In genomic region chr11:1935156-1936071, GRCh38 we compare ENCODE assay signal across 23 cellular contexts. TPM values are rescaled to one million over a fixed set of nuclear protein-coding genes. Genes with fewer than 3 reads are reported as not detected.
DNase-seq lines count a peak whose midpoint lies in the region; ATAC-seq and TF ChIP-seq lines count a peak whose summit lies in the region.
"Had no signal": no experiment of that assay in that cellular context is flagged by ENCODE, and none has a peak within 500 bp of the region (broad histone marks: within the 10 kb centered on the region; RNA-seq: fewer than 3 reads in every experiment).

No MANE protein-coding gene starts in this region.

- H3K27me3 Mint-ChIP-seq in activated CD4-positive, alpha-beta T cell treated with anti-CD3 and anti-CD28 coated beads for 36 hours = peaks cover 9% of the 10 kb centered on the region

- in situ Hi-C loops in GM13977 (cut with MboI; ENCODE audit: low pct_unique_long_range_greater_than_20kb, low sequenced_read_pairs, unreplicated experiment) = no loop called here

- H3K4me3 ChIP-seq in right cardiac atrium (ENCODE audit: low read length) = no peak overlapping the region
- H3K4me3 ChIP-seq: cardiac muscle cell, gastrocnemius medialis, SJSA1, upper lobe of left lung had no signal

- CTCF ChIA-PET in activated CD4-positive, alpha-beta T cell treated with anti-CD3 and anti-CD28 coated beads for 36 hours (lab: Charles Lee) = interaction anchor here (1.1 to 1.4 kb wide), 3 partner anchors 26 to 142 kb away, joined by 3 to 4 read pairs (median 3); no protein-coding TSS in a partner anchor

- no peak for ATAC-seq in activated CD4-positive, alpha-beta T cell treated with anti-CD3 and anti-CD28 coated beads for 36 hours
- ATAC-seq in right cardiac atrium (no peak), GM21367 (IDR thresholded peaks at IDR 0.05; ENCODE audit: unreplicated experiment) (no peak)
- ATAC-seq: esophagus mucosa, gastrocnemius medialis, left lobe of liver had no signal

- no peak overlapping the region for H3K4me3 Mint-ChIP-seq in activated CD4-positive, alpha-beta T cell treated with anti-CD3 and anti-CD28 coated beads for 36 hours
- H3K4me3 Mint-ChIP-seq: T-helper 1 cell treated with Interleukin-12 subunit alpha and Interleukin-12 subunit beta and Interleukin-4 antibody, amounts not matched to agents 30 μg/mL and 1 μg/mL, for 36 hours had no signal

- no peak for TF ChIP-seq CTCF in GM13977 (IDR thresholded peaks at IDR 0.05; ENCODE audit: extremely low read depth, insufficient read depth, missing control alignments)

- H3K4me1 Mint-ChIP-seq in activated CD4-positive, alpha-beta T cell treated with anti-CD3 and anti-CD28 coated beads for 36 hours = peaks cover 10% of the 10 kb centered on the region

- H3K9me3 Mint-ChIP-seq in activated CD4-positive, alpha-beta T cell treated with anti-CD3 and anti-CD28 coated beads for 36 hours (ENCODE audit: low read depth) = no peaks in the 10 kb centered on the region
- H3K9me3 Mint-ChIP-seq: T-helper 1 cell treated with Interleukin-12 subunit alpha and Interleukin-12 subunit beta and Interleukin-4 antibody, amounts not matched to agents 30 μg/mL and 1 μg/mL, for 36 hours had no signal

- no peak overlapping the region for H3K27ac Mint-ChIP-seq in activated CD4-positive, alpha-beta T cell treated with anti-CD3 and anti-CD28 coated beads for 36 hours
- H3K27ac Mint-ChIP-seq: T-helper 1 cell treated with Interleukin-12 subunit alpha and Interleukin-12 subunit beta and Interleukin-4 antibody, amounts not matched to agents 30 μg/mL and 1 μg/mL, for 36 hours had no signal

- no peaks in the 10 kb centered on the region for H3K36me3 Mint-ChIP-seq in activated CD4-positive, alpha-beta T cell treated with anti-CD3 and anti-CD28 coated beads for 36 hours (ENCODE audit: low read depth)

- H3K27ac ChIP-seq in right cardiac atrium (ENCODE audit: low read length) = no peak overlapping the region
- H3K27ac ChIP-seq: cardiac muscle cell, SJSA1, upper lobe of left lung had no signal

- intact Hi-C loops in activated CD4-positive, alpha-beta T cell treated with anti-CD3 and anti-CD28 coated beads for 36 hours (cut with DNase I, micrococcal nuclease) = loop anchor here in 1 of 2 experiments (2.0 kb wide), 1 partner anchor 21 kb away; no protein-coding TSS in a partner anchor
- intact Hi-C loops in right cardiac atrium (cut with DNase I) (no loop called here), posterior vena cava (cut with DNase I) (loop anchor here in 1 of 2 donors (2.0 kb wide), 1 partner anchor 21 kb away; no protein-coding TSS in a partner anchor)

- H3K27me3 ChIP-seq in right cardiac atrium (ENCODE audit: control insufficient read depth, insufficient read depth) = no peaks in the 10 kb centered on the region
- H3K27me3 ChIP-seq: cardiac muscle cell, gastrocnemius medialis, SJSA1, upper lobe of left lung had no signal

- peak; percentile 2 for DNase-seq in activated CD4-positive, alpha-beta T cell treated with anti-CD3 and anti-CD28 coated beads for 36 hours
- no peak for DNase-seq in activated CD4-positive, alpha-beta T cell treated with anti-CD3 and anti-CD28 coated beads for 48 hours
- DNase-seq in GM13977 (ENCODE audit: low spot score) (peak; percentile 28), right cardiac atrium (peak in 2 of 3 donors; percentile 35 to 46), posterior vena cava (ENCODE audit: low spot score) (peak; percentile 79), DMS79 treated with DMSO at 0.1 percent for 48 hours (lab: John Stamatoyannopoulos, UW) (no peak), NCI-H446 (lab: John Stamatoyannopoulos, UW) (no peak)
- DNase-seq: amniotic stem cell; MM.1S; NCI-H1436 treated with DMSO at 0.1 percent for 48 hours; NCI-H82; occipital lobe; stimulated activated CD4-positive, alpha-beta T cell treated with anti-CD3 and anti-CD28 coated beads, Interleukin-2, amount 100 ng/mL, for 48 hours had no signal

- WGBS in right cardiac atrium = 89% methylated on average over 33 of the region's 33 CpGs

- H3K9me3 ChIP-seq in right cardiac atrium (ENCODE audit: control insufficient read depth, low read length) = no peaks in the 10 kb centered on the region
- H3K9me3 ChIP-seq: gastrocnemius medialis, SJSA1, upper lobe of left lung had no signal

- POLR2A ChIA-PET in activated CD4-positive, alpha-beta T cell treated with anti-CD3 and anti-CD28 coated beads for 36 hours (lab: Charles Lee) = no interaction called here

- H3K4me1 ChIP-seq in right cardiac atrium (ENCODE audit: control insufficient read depth, insufficient read depth, low read length) = no peaks in the 10 kb centered on the region

RNA-seq across cellular contexts. Expression of gene MRPL23, which starts 11.7 kb away (rescaled TPM):
- 100 to 1,000 TPM; 106 to 137 TPM for total RNA-seq in activated CD4-positive, alpha-beta T cell treated with anti-CD3 and anti-CD28 coated beads for 36 hours
- total RNA-seq in right cardiac atrium (100 to 1,000 TPM in 1 of 4 donors, 10 to 100 TPM in 3; 47.1 to 102 (median 74.8) TPM), posterior vena cava (10 to 100 TPM; 22.7 to 23.8 TPM)
- 108 TPM for polyA plus RNA-seq in right cardiac atrium

RNA-seq across cellular contexts. Expression of gene TNNT3, which starts 15.9 kb away (rescaled TPM):
- 1 to 10 TPM; 2.1 TPM for total RNA-seq in activated CD4-positive, alpha-beta T cell treated with anti-CD3 and anti-CD28 coated beads for 36 hours
- total RNA-seq in right cardiac atrium (10 to 100 TPM in 3 of 4 donors, 1 to 10 TPM in 1; 9.0 to 58.7 (median 34.1) TPM), posterior vena cava (10 to 100 TPM; 17.9 to 45.3 TPM)
- polyA plus RNA-seq in right cardiac atrium = 63.1 TPM
- total RNA-seq: G401, left lobe of liver had no signal
- polyA plus RNA-seq: BJ had no signal

RNA-seq across cellular contexts. Expression of gene PRR33, which starts 43.7 kb away (rescaled TPM):
- under 1 TPM; 0.07 to 0.09 TPM for total RNA-seq in activated CD4-positive, alpha-beta T cell treated with anti-CD3 and anti-CD28 coated beads for 36 hours
- total RNA-seq in right cardiac atrium = under 1 TPM; 0.11 to 0.82 (median 0.24) TPM
- polyA plus RNA-seq in right cardiac atrium = 0.81 TPM
- total RNA-seq in posterior vena cava = under 1 TPM in 1 of 2 donors, not detected in 1; 0.14 TPM
- total RNA-seq: cardiac muscle cell, esophagus mucosa, G401, left lobe of liver, occipital lobe, SJSA1, upper lobe of left lung had no signal
- polyA plus RNA-seq: BJ, cardiac muscle cell had no signal

Comparison
In these comparisons a context has a peak if more than half of its experiments do, and no peak if none do; other contexts are left out.
1. DNase-seq: peak in activated CD4-positive, alpha-beta T cell treated with anti-CD3 and anti-CD28 coated beads for 36 hours (single experiment), GM13977 (single experiment), right cardiac atrium (2 of 3) and posterior vena cava (single experiment); none in activated CD4-positive, alpha-beta T cell treated with anti-CD3 and anti-CD28 coated beads for 48 hours (single experiment), DMS79 treated with DMSO at 0.1 percent for 48 hours (single experiment) and NCI-H446 (0 of 2).